In the genomic region with DNA sequence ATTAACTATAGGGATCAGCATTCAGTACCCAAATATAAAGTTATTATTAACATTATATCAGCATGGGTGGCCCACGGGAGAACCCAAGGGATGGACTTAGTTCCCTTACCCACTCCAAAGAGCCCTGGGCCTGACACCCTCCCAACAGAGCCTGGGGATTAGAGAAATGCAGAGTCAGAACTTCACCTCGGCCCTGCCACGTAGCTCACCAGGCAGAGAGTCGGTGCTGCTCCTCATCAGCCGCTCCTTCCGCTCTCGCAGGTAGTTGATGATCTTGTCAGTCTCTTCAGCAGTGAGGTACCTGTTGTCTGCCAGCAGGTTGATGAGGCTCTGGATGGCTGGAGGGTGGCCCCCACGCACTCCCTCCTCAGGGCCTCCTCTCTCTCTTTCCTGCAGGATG, we compare ENCODE assay signal across 19 cellular contexts. TPM values are rescaled to one million over a fixed set of nuclear protein-coding genes. Genes with fewer than 3 reads are reported as not detected.
"Had no signal": no experiment of that assay in that cellular context is flagged by ENCODE, and none has a peak within 500 bp of the region (broad histone marks: within the 10 kb centered on the region; RNA-seq: fewer than 3 reads in every experiment).

No MANE protein-coding gene starts in this region.

- H3K4me3 Mint-ChIP-seq: activated naive CD4-positive, alpha-beta T cell treated with anti-CD3 and anti-CD28 coated beads, Interleukin-2, amount 10 ng/mL, durations not matched to agents 7 days and 5 days; immature natural killer cell had no signal

- H3K9me3 ChIP-seq: body of pancreas, lower lobe of right lung, tibial artery, vagina had no signal

- H3K27ac Mint-ChIP-seq: activated naive CD4-positive, alpha-beta T cell treated with anti-CD3 and anti-CD28 coated beads, Interleukin-2, amount 10 ng/mL, durations not matched to agents 7 days and 5 days had no signal

- H3K27me3 ChIP-seq: body of pancreas, tibial artery, vagina had no signal

- H3K9ac ChIP-seq: parathyroid adenoma had no signal

- H3K9me3 Mint-ChIP-seq: activated naive CD4-positive, alpha-beta T cell treated with anti-CD3 and anti-CD28 coated beads, Interleukin-2, amount 10 ng/mL, durations not matched to agents 7 days and 5 days; immature natural killer cell had no signal

- H3K4me1 ChIP-seq: parathyroid adenoma had no signal

- H3K27ac ChIP-seq: body of pancreas, lower lobe of right lung, parathyroid adenoma, tibial artery, vagina had no signal

- ATAC-seq: body of pancreas, esophagus mucosa, left cardiac atrium, lower lobe of right lung had no signal

- H2AFZ ChIP-seq: parathyroid adenoma had no signal

- DNase-seq: activated CD4-positive, CD25-positive, alpha-beta regulatory T cell treated with anti-CD3 and anti-CD28 coated beads, Interleukin-2, amount 50 U/mL, for 72 hours; activated naive CD4-positive, alpha-beta T cell treated with anti-CD3 and anti-CD28 coated beads, Interleukin-2, amount 10 ng/mL, durations not matched to agents 7 days and 5 days; amniotic stem cell; body of pancreas; central memory CD4-positive, alpha-beta T cell; foreskin fibroblast; glutamatergic neuron; immature natural killer cell; left cardiac atrium; lower lobe of right lung; midbrain; stimulated activated CD4-positive, alpha-beta T cell treated with anti-CD3 and anti-CD28 coated beads, Interleukin-4, amount 100 ng/mL, for 1 hour; stimulated activated CD8-positive, alpha-beta memory T cell treated with anti-CD3 and anti-CD28 coated beads, Interleukin-4, amount 100 ng/mL, for 48 hours; tibial artery had no signal

- H3K4me3 ChIP-seq: body of pancreas, lower lobe of right lung, tibial artery, vagina had no signal

RNA-seq across cellular contexts. Expression of a gene that starts 34.1 kb away (rescaled TPM):
- total RNA-seq: body of pancreas, esophagus mucosa, vagina had no signal

RNA-seq across cellular contexts. Expression of a gene that starts 54.4 kb away (rescaled TPM):
- total RNA-seq: dermis blood vessel endothelial cell, renal cortical epithelial cell had no signal
